Comparison of ENCODE assay signal across 1 cellular context in genomic region chr2:178512491-178512890, GRCh38.
TF ChIP-seq lines count a peak whose summit lies in the region.

No MANE protein-coding gene starts in this region.

TF ChIP-seq in K562, 482 proteins besides CTCF, POLR2A, EP300 and RAD21:
- no peak for TF ChIP-seq KLF10 (CRISPR knock-in tag; IDR thresholded peaks at IDR 0.05)
- no peak for TF ChIP-seq CEBPG (CRISPR knock-in tag; IDR thresholded peaks at IDR 0.05)
- 0 out of 4 replicates have a peak, but pooled peaks have one; percentile 15 to 26 for TF ChIP-seq CEBPG (tag; conservative IDR thresholded peaks at IDR 0.05 in 1 of 2, IDR thresholded peaks at IDR 0.05 in 1 of 2)
